In genomic region chrX:153339662-153340061, GRCh38 we compare ENCODE assay signal across 29 cellular contexts. TPM values are rescaled to one million over a fixed set of nuclear protein-coding genes. Genes with fewer than 3 reads are reported as not detected.
"Had no signal": no experiment of that assay in that cellular context is flagged by ENCODE, and none has a peak within 500 bp of the region (broad histone marks: within the 10 kb centered on the region; RNA-seq: fewer than 3 reads in every experiment).

No MANE protein-coding gene starts in this region.

- H3K36me3 Mint-ChIP-seq: natural killer cell had no signal

- H3K9me3 ChIP-seq: esophagus muscularis mucosa, left ventricle myocardium inferior, lower lobe of right lung, sigmoid colon, thoracic aorta, transverse colon had no signal

- H3K27me3 Mint-ChIP-seq: memory B cell had no signal

- H3K27me3 ChIP-seq: esophagus muscularis mucosa, ovary, right atrium auricular region, sigmoid colon, stomach, transverse colon had no signal

- H3K36me3 ChIP-seq: ovary, transverse colon had no signal

- H3K4me3 ChIP-seq: dorsolateral prefrontal cortex, esophagus muscularis mucosa, left ventricle myocardium inferior, lower lobe of right lung, ovary, right atrium auricular region, sigmoid colon, skin epidermis, stomach, thoracic aorta, transverse colon had no signal

- DNase-seq: cortex of kidney; dorsolateral prefrontal cortex; effector memory CD4-positive, alpha-beta T cell; immature natural killer cell; left ventricle myocardium inferior; lower lobe of right lung; natural killer cell; nucleus accumbens; ovary; sigmoid colon; stimulated activated CD4-positive, alpha-beta T cell treated with anti-CD3 and anti-CD28 coated beads, Interleukin-2, amount 100 ng/mL, for 24 hours; stimulated activated CD4-positive, alpha-beta T cell treated with anti-CD3 and anti-CD28 coated beads, Interleukin-4, amount 100 ng/mL, for 4 hours; stimulated activated naive CD4-positive, alpha-beta T cell; stomach; substantia nigra; transverse colon had no signal

- ATAC-seq: lower lobe of right lung, natural killer cell had no signal

- H3K4me1 ChIP-seq: left ventricle myocardium inferior had no signal

- H3K4me3 Mint-ChIP-seq: immature natural killer cell, memory B cell, mesothelial cell of epicardium, natural killer cell, neural crest cell had no signal

- H3K9me3 Mint-ChIP-seq: natural killer cell had no signal

- H3K27ac Mint-ChIP-seq: immature natural killer cell, memory B cell, mesothelial cell of epicardium had no signal

- H3K27ac ChIP-seq: dorsolateral prefrontal cortex, esophagus muscularis mucosa, left ventricle myocardium inferior, lower lobe of right lung, ovary, right atrium auricular region, sigmoid colon, skin epidermis, stomach, thoracic aorta, transverse colon had no signal

RNA-seq across cellular contexts. Expression of gene PNMA6F, which starts 18.1 kb away (rescaled TPM):
- total RNA-seq: esophagus muscularis mucosa, fibroblast of villous mesenchyme, left ventricle myocardium inferior, lower lobe of right lung, mesothelial cell of epicardium, mucosa of gallbladder, myocyte, natural killer cell, neural crest cell, ovary, posterior vena cava, right atrium auricular region, sigmoid colon, stomach, thoracic aorta, transverse colon, ureter had no signal
- polyA plus RNA-seq: immature natural killer cell, keratinocyte, sigmoid colon, stomach had no signal
